Comparison of ENCODE assay signal across 23 cellular contexts in genomic region chr6:13472099-13472498, GRCh38.
"Had no signal": no experiment of that assay in that cellular context is flagged by ENCODE, and none has a peak within 500 bp of the region (broad histone marks: within the 10 kb centered on the region; RNA-seq: fewer than 3 reads in every experiment).

No MANE protein-coding gene starts in this region.

- H3K27ac ChIP-seq: esophagus muscularis mucosa, transverse colon, uterus had no signal

- H3K9me3 Mint-ChIP-seq: activated CD4-positive, alpha-beta T cell treated with anti-CD3 and anti-CD28 coated beads, Interleukin-2, amount 10 ng/mL, durations not matched to agents 7 days and 5 days; stimulated activated naive CD8-positive, alpha-beta T cell treated with anti-CD3 and anti-CD28 coated beads, Interleukin-15, Interleukin-2, amounts not matched to agents 100 ng/mL and 50 ng/mL, for 24 hours had no signal

- H3K36me3 ChIP-seq: transverse colon, uterus had no signal

- H3K27me3 ChIP-seq: esophagus muscularis mucosa, transverse colon, uterus had no signal

- H3K27me3 Mint-ChIP-seq: activated CD4-positive, alpha-beta T cell treated with anti-CD3 and anti-CD28 coated beads, Interleukin-2, amount 10 ng/mL, durations not matched to agents 7 days and 5 days; stimulated activated naive CD8-positive, alpha-beta T cell treated with anti-CD3 and anti-CD28 coated beads, Interleukin-15, Interleukin-2, amounts not matched to agents 100 ng/mL and 50 ng/mL, for 24 hours had no signal

- ATAC-seq: activated CD8-positive, alpha-beta T cell treated with anti-CD3 and anti-CD28 coated beads, Interleukin-2, amount 10 ng/mL, durations not matched to agents 7 days and 5 days; right cardiac atrium had no signal

- H3K4me1 ChIP-seq: uterus had no signal

- H3K4me3 Mint-ChIP-seq: activated CD4-positive, alpha-beta T cell treated with anti-CD3 and anti-CD28 coated beads, Interleukin-2, amount 10 ng/mL, durations not matched to agents 7 days and 5 days; activated CD8-positive, alpha-beta T cell treated with anti-CD3 and anti-CD28 coated beads, Interleukin-2, amount 10 ng/mL, durations not matched to agents 7 days and 5 days; mesothelial cell of epicardium; nephron progenitor cell; stimulated activated naive CD8-positive, alpha-beta T cell treated with anti-CD3 and anti-CD28 coated beads, Interleukin-15, Interleukin-2, amounts not matched to agents 100 ng/mL and 50 ng/mL, for 24 hours had no signal

- H3K4me3 ChIP-seq: esophagus muscularis mucosa, transverse colon, uterus had no signal

- DNase-seq: activated CD4-positive, alpha-beta T cell treated with anti-CD3 and anti-CD28 coated beads, Interleukin-2, amount 10 ng/mL, durations not matched to agents 7 days and 5 days; activated CD4-positive, CD25-positive, alpha-beta regulatory T cell; activated CD8-positive, alpha-beta memory T cell treated with anti-CD3 and anti-CD28 coated beads, Interleukin-2, amount 50 U/mL, for 48 hours; activated CD8-positive, alpha-beta T cell treated with anti-CD3 and anti-CD28 coated beads, Interleukin-2, amount 10 ng/mL, durations not matched to agents 7 days and 5 days; activated effector memory CD4-positive, alpha-beta T cell treated with Interleukin-2 at 50 U/mL for 16 hours; activated naive CD4-positive, alpha-beta T cell treated with anti-CD3 and anti-CD28 coated beads, Interleukin-2, amount 50 U/mL, for 16 hours; activated T-cell treated with anti-CD3 and anti-CD28 coated beads, Interleukin-2, amount 50 U/mL, for 48 hours; aorta; dermis blood vessel endothelial cell; effector memory CD4-positive, alpha-beta T cell; foreskin melanocyte; hypothalamus; nephron progenitor cell; occipital lobe; right cardiac atrium; stimulated activated CD4-positive, alpha-beta T cell treated with anti-CD3 and anti-CD28 coated beads, Interleukin-2, amount 100 ng/mL, for 24 hours; T-helper 1 cell; T-helper 9 cell; transverse colon; uterus had no signal

- H3K9me3 ChIP-seq: esophagus muscularis mucosa, transverse colon, uterus had no signal

- H3K27ac Mint-ChIP-seq: activated CD4-positive, alpha-beta T cell treated with anti-CD3 and anti-CD28 coated beads, Interleukin-2, amount 10 ng/mL, durations not matched to agents 7 days and 5 days; activated CD8-positive, alpha-beta T cell treated with anti-CD3 and anti-CD28 coated beads, Interleukin-2, amount 10 ng/mL, durations not matched to agents 7 days and 5 days; mesothelial cell of epicardium; nephron progenitor cell; stimulated activated naive CD8-positive, alpha-beta T cell treated with anti-CD3 and anti-CD28 coated beads, Interleukin-15, Interleukin-2, amounts not matched to agents 100 ng/mL and 50 ng/mL, for 24 hours had no signal

- H3K36me3 Mint-ChIP-seq: mesothelial cell of epicardium had no signal

- H3K4me1 Mint-ChIP-seq: activated CD4-positive, alpha-beta T cell treated with anti-CD3 and anti-CD28 coated beads, Interleukin-2, amount 10 ng/mL, durations not matched to agents 7 days and 5 days had no signal
